8 cellular contexts compared by ENCODE assay signal in the genomic region with DNA sequence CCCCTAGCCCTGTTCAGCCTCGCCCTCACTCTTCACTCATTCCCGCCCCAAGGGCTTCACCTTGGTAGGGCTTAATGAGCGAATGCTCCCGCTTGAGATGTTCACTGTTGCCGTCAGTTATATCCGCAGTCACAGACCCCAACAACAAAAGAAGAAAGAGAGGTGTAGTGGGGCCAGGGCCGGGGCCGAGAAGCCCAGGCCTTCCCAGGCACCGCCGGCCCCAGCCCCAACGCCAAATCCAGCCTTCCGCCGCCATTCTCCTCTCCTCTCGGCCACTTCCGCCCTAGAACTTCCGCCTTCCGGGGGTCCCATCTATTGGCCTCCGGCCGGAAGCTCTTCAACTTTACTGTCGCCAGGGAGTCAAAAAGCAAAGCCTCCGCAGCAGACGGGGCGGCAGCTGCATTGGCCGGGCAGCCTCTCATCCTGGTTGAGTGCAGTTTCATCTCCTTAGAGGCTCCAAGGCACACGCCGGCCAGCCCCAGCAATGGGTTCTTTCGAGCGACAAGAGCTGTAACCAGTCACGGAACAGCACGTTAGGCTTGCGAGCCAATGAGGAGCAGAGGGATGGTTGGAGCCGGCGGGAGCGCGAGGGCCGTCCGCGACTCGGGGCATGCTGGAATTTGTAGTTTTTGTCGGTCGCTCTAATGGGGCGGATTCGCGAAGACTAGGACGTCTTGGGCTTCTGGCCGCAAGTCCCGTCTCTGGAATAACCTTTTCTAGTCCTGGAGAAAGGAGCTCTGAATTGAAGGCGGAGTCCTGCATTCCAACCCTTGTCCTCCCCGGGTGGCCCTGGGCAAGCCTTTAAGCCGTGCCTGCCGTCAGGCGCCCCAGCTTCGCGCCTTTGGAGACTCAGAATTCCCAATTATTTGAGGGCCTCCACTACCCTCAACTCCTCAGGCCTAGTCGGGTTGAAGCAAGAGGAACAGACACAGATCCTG. TPM values are rescaled to one million over a fixed set of nuclear protein-coding genes. Genes with fewer than 3 reads are reported as not detected.
DNase-seq lines count a peak whose midpoint lies in the region; TF ChIP-seq lines count a peak whose summit lies in the region.

A gene with protein sequence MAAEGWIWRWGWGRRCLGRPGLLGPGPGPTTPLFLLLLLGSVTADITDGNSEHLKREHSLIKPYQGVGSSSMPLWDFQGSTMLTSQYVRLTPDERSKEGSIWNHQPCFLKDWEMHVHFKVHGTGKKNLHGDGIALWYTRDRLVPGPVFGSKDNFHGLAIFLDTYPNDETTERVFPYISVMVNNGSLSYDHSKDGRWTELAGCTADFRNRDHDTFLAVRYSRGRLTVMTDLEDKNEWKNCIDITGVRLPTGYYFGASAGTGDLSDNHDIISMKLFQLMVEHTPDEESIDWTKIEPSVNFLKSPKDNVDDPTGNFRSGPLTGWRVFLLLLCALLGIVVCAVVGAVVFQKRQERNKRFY (minus strand): TSS at position 277 of the 938 bp plus-strand sequence. CDS start 21 bp downstream, at position 256.

- no peaks in the 10 kb centered on the region for H3K9me2 ChIP-seq in neural cell (ENCODE audit: insufficient read depth, low read length)

- H3K4me3 ChIP-seq in H7 (ENCODE audit: insufficient read depth, low read depth, low read length), result peak within 1 kb of the TSS; percentile 75
- peak within 1 kb of the TSS; percentile 84 for H3K4me3 ChIP-seq in neural cell (ENCODE audit: low read length)
- peak within 1 kb of the TSS; percentile 74 to 99 (median 96) for H3K4me3 ChIP-seq in stomach

- H2AFZ ChIP-seq in neural cell (ENCODE audit: low read depth, low read length), result peak within 1 kb of the TSS; percentile 86

- H3K9me3 ChIP-seq in neural cell (ENCODE audit: low read length) (no peaks in the 10 kb centered on the region), stomach (no peaks in the 10 kb centered on the region)

- no peaks in the 10 kb centered on the region for H4K20me1 ChIP-seq in neural cell (ENCODE audit: insufficient read depth)

- peak; percentile 52 for TF ChIP-seq RAD21 in neural cell (conservative IDR thresholded peaks at IDR 0.05)

- H3K36me3 ChIP-seq in H7 (replicated peaks; ENCODE audit: control insufficient read depth, insufficient read depth, low read length) (peaks cover 7% of the 10 kb centered on the region), neural cell (ENCODE audit: insufficient read depth, low read length) (no peaks in the 10 kb centered on the region), stomach (peaks cover 3 to 27% (median 17%) of the 10 kb centered on the region in 4 donors)

- peak within 1 kb of the TSS; percentile 91 for H3K27ac ChIP-seq in neural cell (ENCODE audit: low read length)
- peak within 1 kb of the TSS; percentile 82 to 97 (median 90) for H3K27ac ChIP-seq in stomach

- peaks cover 27 to 63% (median 46%) of the 10 kb centered on the region in 4 donors for H3K4me1 ChIP-seq in stomach

- H3K79me2 ChIP-seq in neural cell (replicated peaks; ENCODE audit: insufficient read depth, low read length), result peaks cover 33% of the 10 kb centered on the region

- peak within 1 kb of the TSS; percentile 74 for H3K4me2 ChIP-seq in neural cell (ENCODE audit: low read length)

- peak within 1 kb of the TSS; percentile 88 for H3K9ac ChIP-seq in neural cell (ENCODE audit: low read length)

- TF ChIP-seq EP300 in neural cell (conservative IDR thresholded peaks at IDR 0.05; ENCODE audit: poor library complexity, severe bottlenecking) (peak; percentile 46), stomach (IDR thresholded peaks at IDR 0.05) (no peak)

- 6 to 9% (median 8%) methylated on average over 41 to 55 of the region's 55 CpGs for WGBS in stomach, 5 donors

- TF ChIP-seq CTCF in neural cell (IDR thresholded peaks at IDR 0.05; ENCODE audit: poor library complexity, severe bottlenecking) (peak; percentile 32), stomach (IDR thresholded peaks at IDR 0.05) (no peak)

- intact Hi-C loops in stomach (cut with DNase I; ENCODE audit: low total_unique reads), result no loop called here

- TF ChIP-seq POLR2A in stomach (IDR thresholded peaks at IDR 0.05), result peak in 1 of 4 donors; percentile 56

- H3K27me3 ChIP-seq in H7 (ENCODE audit: control insufficient read depth, insufficient read depth, low read length) (no peaks in the 10 kb centered on the region), neural cell (ENCODE audit: insufficient read depth, low read depth, low read length) (no peaks in the 10 kb centered on the region), stomach (no peaks in the 10 kb centered on the region)

- DNase-seq in EL (peak; percentile 96), H7 (peak; percentile 98), M059J (ENCODE audit: low read depth) (peak; percentile 95), SHP77 (lab: John Stamatoyannopoulos, UW) (peak; percentile 90), fibroblast of the conjunctiva (ENCODE audit: low read depth) (peak; percentile 89), stomach (peak; percentile 96)
- DNase-seq in activated effector memory CD4-positive, alpha-beta T cell treated with Interleukin-2 at 50 U/mL for 16 hours, result peak; percentile 88

- H3F3A ChIP-seq in neural cell (ENCODE audit: insufficient read depth, low read length, poor library complexity, severe bottlenecking), result no peaks in the 10 kb centered on the region

TF ChIP-seq in neural cell, 6 proteins besides CTCF, POLR2A, EP300 and RAD21:
- TF ChIP-seq MXI1 (conservative IDR thresholded peaks at IDR 0.05; ENCODE audit: poor library complexity, severe bottlenecking) (peak; percentile 80), TAF1 (IDR thresholded peaks at IDR 0.05; ENCODE audit: low read depth) (peak; percentile 50), SMC3 (conservative IDR thresholded peaks at IDR 0.05; ENCODE audit: poor library complexity) (peak; percentile 41), EZH2 (IDR thresholded peaks at IDR 0.05; ENCODE audit: borderline replicate concordance, insufficient read depth, low read length, poor library complexity, severe bottlenecking) (no peak), POLR2AphosphoS5 (IDR thresholded peaks at IDR 0.05) (peak; percentile 90)
- TF ChIP-seq, protein P1, sequence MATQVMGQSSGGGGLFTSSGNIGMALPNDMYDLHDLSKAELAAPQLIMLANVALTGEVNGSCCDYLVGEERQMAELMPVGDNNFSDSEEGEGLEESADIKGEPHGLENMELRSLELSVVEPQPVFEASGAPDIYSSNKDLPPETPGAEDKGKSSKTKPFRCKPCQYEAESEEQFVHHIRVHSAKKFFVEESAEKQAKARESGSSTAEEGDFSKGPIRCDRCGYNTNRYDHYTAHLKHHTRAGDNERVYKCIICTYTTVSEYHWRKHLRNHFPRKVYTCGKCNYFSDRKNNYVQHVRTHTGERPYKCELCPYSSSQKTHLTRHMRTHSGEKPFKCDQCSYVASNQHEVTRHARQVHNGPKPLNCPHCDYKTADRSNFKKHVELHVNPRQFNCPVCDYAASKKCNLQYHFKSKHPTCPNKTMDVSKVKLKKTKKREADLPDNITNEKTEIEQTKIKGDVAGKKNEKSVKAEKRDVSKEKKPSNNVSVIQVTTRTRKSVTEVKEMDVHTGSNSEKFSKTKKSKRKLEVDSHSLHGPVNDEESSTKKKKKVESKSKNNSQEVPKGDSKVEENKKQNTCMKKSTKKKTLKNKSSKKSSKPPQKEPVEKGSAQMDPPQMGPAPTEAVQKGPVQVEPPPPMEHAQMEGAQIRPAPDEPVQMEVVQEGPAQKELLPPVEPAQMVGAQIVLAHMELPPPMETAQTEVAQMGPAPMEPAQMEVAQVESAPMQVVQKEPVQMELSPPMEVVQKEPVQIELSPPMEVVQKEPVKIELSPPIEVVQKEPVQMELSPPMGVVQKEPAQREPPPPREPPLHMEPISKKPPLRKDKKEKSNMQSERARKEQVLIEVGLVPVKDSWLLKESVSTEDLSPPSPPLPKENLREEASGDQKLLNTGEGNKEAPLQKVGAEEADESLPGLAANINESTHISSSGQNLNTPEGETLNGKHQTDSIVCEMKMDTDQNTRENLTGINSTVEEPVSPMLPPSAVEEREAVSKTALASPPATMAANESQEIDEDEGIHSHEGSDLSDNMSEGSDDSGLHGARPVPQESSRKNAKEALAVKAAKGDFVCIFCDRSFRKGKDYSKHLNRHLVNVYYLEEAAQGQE (IDR thresholded peaks at IDR 0.05; ENCODE audit: borderline replicate concordance), result no peak

RNA-seq across cellular contexts. Expression of the gene that starts here (rescaled TPM):
- 221 and 225 TPM in 2 replicates for total RNA-seq in H7 (2014; rRNA removed; shearing (Covaris generic))
- total RNA-seq in M059J (2014; rRNA removed; shearing (Covaris generic)), result 443 and 538 TPM in 2 replicates
- polyA plus RNA-seq in neural cell, result 155 and 156 TPM in 2 replicates
- polyA minus RNA-seq in neural cell, result 108 and 132 TPM in 2 replicates
- 100 to 1,000 TPM in 3 of 5 donors, 10 to 100 TPM in 2; 73.5 to 621 (median 187) TPM for total RNA-seq in stomach
- 100 to 1,000 TPM in 1 of 3 donors, 10 to 100 TPM in 2; 92.9 to 135 (median 98.0) TPM for polyA plus RNA-seq in stomach

Comparison
In these comparisons a context has a peak if more than half of its experiments do, and no peak if none do; other contexts are left out.
1. Peak in every context shown above with its lines: DNase-seq, H3K4me3 ChIP-seq and H3K27ac ChIP-seq.